In genomic region chr19:1110809-1111640, GRCh38 we compare ENCODE assay signal across 19 cellular contexts. TPM values are rescaled to one million over a fixed set of nuclear protein-coding genes. Genes with fewer than 3 reads are reported as not detected.
DNase-seq lines count a peak whose midpoint lies in the region; ATAC-seq, FAIRE-seq and TF ChIP-seq lines count a peak whose summit lies in the region.
"Had no signal": no experiment of that assay in that cellular context is flagged by ENCODE, and none has a peak within 500 bp of the region (broad histone marks: within the 10 kb centered on the region; RNA-seq: fewer than 3 reads in every experiment).

No MANE protein-coding gene starts in this region.

- H3K36me3 Mint-ChIP-seq in CD8-positive, alpha-beta memory T cell = peaks cover 0 to 38% (median 0%) of the 10 kb centered on the region in 3 donors
- H3K36me3 Mint-ChIP-seq: immature natural killer cell, neural progenitor cell had no signal

- H3K4me2 ChIP-seq in HCT116 (ENCODE audit: low read length) (no peak overlapping the region), K562 (ENCODE audit: insufficient read depth, low read length) (no peak overlapping the region)
- H3K4me2 ChIP-seq: neural progenitor cell had no signal

- H3K9me1 ChIP-seq in K562 (ENCODE audit: control insufficient read depth, insufficient read depth, low read length) = no peaks in the 10 kb centered on the region

- H3K4me3 Mint-ChIP-seq in CD8-positive, alpha-beta memory T cell = no peak overlapping the region
- H3K4me3 Mint-ChIP-seq: activated CD8-positive, alpha-beta T cell treated with anti-CD3 and anti-CD28 coated beads, Interleukin-2, amount 10 ng/mL, durations not matched to agents 7 days and 5 days; activated T-helper 17 cell treated with anti-CD3 and anti-CD28 coated beads, Interleukin-2, amount 50 U/mL, for 72 hours; immature natural killer cell; memory B cell; neural progenitor cell had no signal

- in situ Hi-C loops in K562 (cut with MboI) = no loop called here

- BruUV-seq in HCT116 (replicated peaks; lab: Mats Ljungman, UMichigan) (no TSS peak), K562 (replicated peaks; lab: Mats Ljungman, UMichigan) (no TSS peak)

- FAIRE-seq in K562 (lab: Jason Lieb, UNC) = no peak
- FAIRE-seq: small intestine had no signal

- no peak overlapping the region for H3K9ac ChIP-seq in HCT116 (ENCODE audit: low read length)
- peak overlapping the region in 1 of 2 experiments; percentile 6; a peak in 1 of 4 replicates for H3K9ac ChIP-seq in K562 (ENCODE audit: insufficient read depth in 1 of 2, low read depth in 2 of 2, low read length in 2 of 2)
- H3K9ac ChIP-seq: neural progenitor cell had no signal

- no peaks in the 10 kb centered on the region for H3K27me3 Mint-ChIP-seq in CD8-positive, alpha-beta memory T cell
- H3K27me3 Mint-ChIP-seq: activated T-helper 17 cell treated with anti-CD3 and anti-CD28 coated beads, Interleukin-2, amount 50 U/mL, for 72 hours; memory B cell had no signal

- no peak for TF ChIP-seq EP300 in K562 (IDR thresholded peaks at IDR 0.05; ENCODE audit: low read length)

- H3K9me3 ChIP-seq in AG04450 (ENCODE audit: control insufficient read depth, insufficient read depth, low read length) (peaks cover 19% of the 10 kb centered on the region; the same call in 1 of the 2 replicates), HCT116 (ENCODE audit: control insufficient read depth in 1 of 2, insufficient read depth in 1 of 2, low read depth in 1 of 2, low read length in 2 of 2) (no peaks in the 10 kb centered on the region), K562 (replicated peaks; ENCODE audit: control insufficient read depth, insufficient read depth, low read depth, low read length) (no peaks in the 10 kb centered on the region), prostate gland (no peaks in the 10 kb centered on the region)
- H3K9me3 ChIP-seq in CD8-positive, alpha-beta memory T cell (ENCODE audit: low read length) = no peaks in the 10 kb centered on the region

- RAD21 ChIA-PET in HCT116 (lab: Charles Lee; ENCODE audit: low non-redundant PET in 1 of 2, low total read pairs in 2 of 2, uncharacterized antibody in 2 of 2, unreplicated experiment in 2 of 2) = no interaction called here

- ATAC-seq in HCT116 = no peak
- ATAC-seq in K562 = no peak
- ATAC-seq in GM18505 (IDR thresholded peaks at IDR 0.05; ENCODE audit: unreplicated experiment) = no peak
- ATAC-seq: activated CD8-positive, alpha-beta T cell treated with anti-CD3 and anti-CD28 coated beads, Interleukin-2, amount 10 ng/mL, durations not matched to agents 7 days and 5 days; activated T-helper 17 cell treated with anti-CD3 and anti-CD28 coated beads, Interleukin-2, amount 50 U/mL, for 72 hours had no signal

- DNase-seq in AG04450 (ENCODE audit: low read depth, low spot score) (no peak), HCT116 (ENCODE audit: low read depth, low spot score) (no peak), K562 (ENCODE audit: extremely low read depth in 1 of 4, low spot score in 3 of 4) (no peak), prostate gland (ENCODE audit: low spot score) (no peak), posterior cingulate gyrus (no peak), mucosa of gallbladder (ENCODE audit: low spot score) (no peak)
- DNase-seq in CD8-positive, alpha-beta memory T cell = no peak
- DNase-seq: activated CD8-positive, alpha-beta T cell treated with anti-CD3 and anti-CD28 coated beads, Interleukin-2, amount 10 ng/mL, durations not matched to agents 7 days and 5 days; DND-41; immature natural killer cell; Kasumi-1; NCI-H1694 treated with DMSO at 0.1 percent for 48 hours; NCI-H510A; small intestine; stimulated activated naive CD4-positive, alpha-beta T cell treated with Interleukin-2 at 50 U/mL for 16 hours had no signal

- H3K9me3 Mint-ChIP-seq in CD8-positive, alpha-beta memory T cell = no peaks in the 10 kb centered on the region
- H3K9me3 Mint-ChIP-seq: activated T-helper 17 cell treated with anti-CD3 and anti-CD28 coated beads, Interleukin-2, amount 50 U/mL, for 72 hours; immature natural killer cell; memory B cell; neural progenitor cell had no signal

- H3K4me1 Mint-ChIP-seq in CD8-positive, alpha-beta memory T cell = peaks cover 1 to 8% (median 2%) of the 10 kb centered on the region in 3 donors
- H3K4me1 Mint-ChIP-seq: activated T-helper 17 cell treated with anti-CD3 and anti-CD28 coated beads, Interleukin-2, amount 50 U/mL, for 72 hours; neural progenitor cell had no signal

- H3K79me2 ChIP-seq in HCT116 (ENCODE audit: insufficient read depth, low read length) = peaks cover 9% of the 10 kb centered on the region; the same call in 1 of the 2 replicates
- peaks cover 7% of the 10 kb centered on the region; the same call in 2 of the 3 replicates for H3K79me2 ChIP-seq in K562 (ENCODE audit: control insufficient read depth, insufficient read depth, low read length)

- 86% methylated on average over 14 of the region's 18 CpGs for WGBS in K562 (ENCODE audit: insufficient coverage, low coverage, missing lambda C conversion rate)
- 79% methylated on average over 18 of the region's 18 CpGs for WGBS in prostate gland

- H3K27me3 ChIP-seq in AG04450 (ENCODE audit: control insufficient read depth, insufficient read depth, low read length) (no peaks in the 10 kb centered on the region), HCT116 (ENCODE audit: insufficient read depth, low read length) (no peaks in the 10 kb centered on the region), K562 (ENCODE audit: control insufficient read depth in 2 of 2, insufficient read depth in 2 of 2, low read length in 2 of 2) (no peaks in the 10 kb centered on the region), prostate gland (replicated peaks; ENCODE audit: insufficient read depth) (no peaks in the 10 kb centered on the region)
- no peaks in the 10 kb centered on the region for H3K27me3 ChIP-seq in CD8-positive, alpha-beta memory T cell (ENCODE audit: insufficient read depth, low read length, poor library complexity, severe bottlenecking)
- H3K27me3 ChIP-seq: neural progenitor cell had no signal

- no peak for TF ChIP-seq POLR2A in HCT116 (IDR thresholded peaks at IDR 0.05; ENCODE audit: borderline replicate concordance, extremely low read depth, insufficient read depth, insufficient read length)
- no peak for TF ChIP-seq POLR2A in K562 (conservative IDR thresholded peaks at IDR 0.05)
- no peak for TF ChIP-seq POLR2A in prostate gland (IDR thresholded peaks at IDR 0.05)
- no peak for TF ChIP-seq POLR2A in GM18505 (IDR thresholded peaks at IDR 0.05; ENCODE audit: borderline replicate concordance, extremely low read depth, insufficient read depth, insufficient read length)

- intact Hi-C loops in HCT116 (cut with micrococcal nuclease) (loop anchor here (5.0 kb wide), 1 partner anchor 81 kb away; no protein-coding TSS in a partner anchor), K562 (cut with micrococcal nuclease) (loop anchor here (5.0 kb wide), 1 partner anchor 81 kb away; no protein-coding TSS in a partner anchor), prostate gland (cut with DNase I) (loop anchor here (5.0 kb wide), 1 partner anchor 81 kb away; no protein-coding TSS in a partner anchor), posterior cingulate gyrus (cut with DNase I) (loop anchor here (5.0 kb wide), 2 partner anchors 81 to 126 kb away; partner anchors contain the start of gene CBARP)

- H3K27ac ChIP-seq in AG04450 (ENCODE audit: low read depth, low read length) = peak overlapping the region; percentile 31
- H3K27ac ChIP-seq in HCT116 (ENCODE audit: low read depth, low read length) = peak overlapping the region; percentile 38; the same call in 1 of the 2 replicates
- H3K27ac ChIP-seq in K562 (ENCODE audit: extremely low read depth, low read depth, low read length) = no peak overlapping the region
- peak overlapping the region; percentile 87 for H3K27ac ChIP-seq in prostate gland
- H3K27ac ChIP-seq in CD8-positive, alpha-beta memory T cell (ENCODE audit: low read depth, low read length) = no peak overlapping the region
- H3K27ac ChIP-seq: neural progenitor cell had no signal

- POLR2A ChIA-PET in AG04450 (lab: Yijun Ruan, JAX) (interaction anchor here (0.6 kb wide), 2 partner anchors 74 to 607 kb away, joined by 3 to 7 read pairs; no protein-coding TSS in a partner anchor), HCT116 (lab: Charles Lee) (interaction anchor here (1.1 kb wide), 1 partner anchor 158 kb away, joined by 3 read pairs; the partner anchor contains the start of gene CIRBP), K562 (lab: Yijun Ruan, JAX) (interaction anchor here (0.7 to 1.0 kb wide), 3 partner anchors 20 to 110 kb away, joined by 4 to 5 read pairs (median 4); no protein-coding TSS in a partner anchor)
- POLR2A ChIA-PET in CD8-positive, alpha-beta memory T cell (lab: Charles Lee) = interaction anchor here (0.5 to 0.6 kb wide), 3 partner anchors 12 to 567 kb away, joined by 3 to 4 read pairs (median 3); no protein-coding TSS in a partner anchor

- H2AFZ ChIP-seq in HCT116 (ENCODE audit: low read depth, low read length, poor library complexity, severe bottlenecking) (no peak overlapping the region), K562 (ENCODE audit: low read depth, low read length) (no peak overlapping the region)
- H2AFZ ChIP-seq: neural progenitor cell had no signal

- no peak for TF ChIP-seq CTCF in AG04450 (IDR thresholded peaks at IDR 0.05; ENCODE audit: low read depth, low read length)
- TF ChIP-seq CTCF in HCT116 (IDR thresholded peaks at IDR 0.05 in 2 of 3, conservative IDR thresholded peaks at IDR 0.05 in 1 of 3; ENCODE audit: borderline replicate concordance in 1 of 3, insufficient read depth in 1 of 3, low read depth in 2 of 3, low read length in 2 of 3) = no peak
- no peak for TF ChIP-seq CTCF in K562 (IDR thresholded peaks at IDR 0.05 in 2 of 3, conservative IDR thresholded peaks at IDR 0.05 in 1 of 3; ENCODE audit: insufficient read depth in 2 of 3, low read depth in 1 of 3, low read length in 3 of 3)
- no peak for TF ChIP-seq CTCF in prostate gland (IDR thresholded peaks at IDR 0.05)

- no peak overlapping the region for H3K4me3 ChIP-seq in AG04450 (ENCODE audit: low read depth, low read length)
- H3K4me3 ChIP-seq in HCT116 (replicated peaks in 1 of 2; ENCODE audit: low read depth in 1 of 2, low read length in 2 of 2) = no peak overlapping the region
- no peak overlapping the region for H3K4me3 ChIP-seq in K562
- no peak overlapping the region for H3K4me3 ChIP-seq in prostate gland
- H3K4me3 ChIP-seq in CD8-positive, alpha-beta memory T cell (ENCODE audit: low read length) = no peak overlapping the region
- H3K4me3 ChIP-seq: neural progenitor cell had no signal

- H3K9me2 ChIP-seq in HCT116 (ENCODE audit: insufficient read depth) = no peaks in the 10 kb centered on the region

- peaks cover 4 to 22% of the 10 kb centered on the region in 2 experiments; a peak in 3 of 4 replicates for H3K36me3 ChIP-seq in HCT116 (ENCODE audit: control insufficient read depth in 1 of 2, insufficient read depth in 2 of 2, low read length in 2 of 2)
- H3K36me3 ChIP-seq in K562 (ENCODE audit: control insufficient read depth, insufficient read depth, low read length) = peaks cover 70% of the 10 kb centered on the region; the same call in 2 of the 3 replicates
- peaks cover 5 to 40% of the 10 kb centered on the region in 2 donors for H3K36me3 ChIP-seq in prostate gland
- H3K36me3 ChIP-seq in CD8-positive, alpha-beta memory T cell (ENCODE audit: insufficient read depth, low read length) = peaks cover 8% of the 10 kb centered on the region
- H3K36me3 ChIP-seq: neural progenitor cell had no signal

- H3K27ac Mint-ChIP-seq in CD8-positive, alpha-beta memory T cell = peak overlapping the region in 2 of 8 donors; percentile 29 to 36
- H3K27ac Mint-ChIP-seq: activated CD8-positive, alpha-beta T cell treated with anti-CD3 and anti-CD28 coated beads, Interleukin-2, amount 10 ng/mL, durations not matched to agents 7 days and 5 days; activated T-helper 17 cell treated with anti-CD3 and anti-CD28 coated beads, Interleukin-2, amount 50 U/mL, for 72 hours; immature natural killer cell; memory B cell; neural progenitor cell had no signal

- H3K4me1 ChIP-seq in HCT116 (ENCODE audit: control insufficient read depth in 1 of 2, insufficient read depth in 2 of 2, low read length in 2 of 2) = peaks cover 16 to 42% of the 10 kb centered on the region in 2 experiments
- H3K4me1 ChIP-seq in K562 (replicated peaks in 1 of 2; ENCODE audit: control insufficient read depth in 2 of 2, insufficient read depth in 2 of 2, low read length in 2 of 2) = peaks cover 9 to 85% of the 10 kb centered on the region in 2 experiments
- peaks cover 14% of the 10 kb centered on the region for H3K4me1 ChIP-seq in prostate gland (replicated peaks)
- H3K4me1 ChIP-seq in CD8-positive, alpha-beta memory T cell (ENCODE audit: insufficient read depth, low read length) = peaks cover 6% of the 10 kb centered on the region

- H4K20me1 ChIP-seq in HCT116 (ENCODE audit: insufficient read depth) (no peaks in the 10 kb centered on the region), K562 (replicated peaks; ENCODE audit: control insufficient read depth, insufficient read depth, low read length) (no peaks in the 10 kb centered on the region)

- no peak for TF ChIP-seq RAD21 in HCT116 (IDR thresholded peaks at IDR 0.05; ENCODE audit: low read depth)
- TF ChIP-seq RAD21 in K562 (CRISPR knock-in tag; conservative IDR thresholded peaks at IDR 0.05 in 1 of 2, IDR thresholded peaks at IDR 0.05 in 1 of 2) = no peak

- CTCF ChIA-PET in AG04450 (lab: Charles Lee) = interaction anchor here (3.6 kb wide), 1 partner anchor 82 kb away, joined by 52 read pairs; no protein-coding TSS in a partner anchor
- CTCF ChIA-PET in HCT116 (lab: Charles Lee) = interaction anchor here (0.8 kb wide), 1 partner anchor 83 kb away, joined by 4 read pairs; no protein-coding TSS in a partner anchor
- CTCF ChIA-PET in K562 (lab: Yijun Ruan, JAX; ENCODE audit: low intra/inter-chr PET ratio) = interaction anchor here (3.8 kb wide), 1 partner anchor 129 kb away, joined by 21 read pairs; the partner anchor contains the start of gene ATP5F1D
- CTCF ChIA-PET in CD8-positive, alpha-beta memory T cell (lab: Charles Lee) = interaction anchor here (3.7 kb wide), 1 partner anchor 82 kb away, joined by 50 read pairs; no protein-coding TSS in a partner anchor

RNA-seq across cellular contexts. Expression of gene GPX4, which starts 7.2 kb away (rescaled TPM):
- 627 and 865 TPM in 2 replicates for polyA plus RNA-seq in AG04450 (2011; rRNA removed)
- polyA minus RNA-seq in AG04450 (2011; rRNA and poly(A)+ RNA removed) = 393 and 553 TPM in 2 replicates
- 481 TPM for total RNA-seq in HCT116 (2021; ENCODE audit: unreplicated experiment)
- 810 and 823 TPM in 2 replicates for polyA plus RNA-seq in HCT116 (2012)
- 61.5 and 154 TPM in 2 replicates for total RNA-seq in K562 (2011; cell fraction: chromatin; rRNA removed; ENCODE audit: low replicate concordance)
- 171 and 189 TPM in 2 replicates for total RNA-seq in K562 (2011; cell fraction: nucleolus; rRNA removed)
- total RNA-seq in K562 (2011; cell fraction: nucleoplasm; rRNA removed) = 129 and 161 TPM in 2 replicates
- 639 and 643 TPM in 2 replicates for total RNA-seq in K562 (2014; rRNA removed)
- 131 and 209 TPM in 2 replicates for total RNA-seq in K562 (2014; rRNA removed; fragmentation: Illumina TruSeq; extraction: Trizol)
- 349 and 395 TPM in 2 replicates for total RNA-seq in K562 (2015; rRNA removed; fragmentation: Illumina TruSeq; extraction: Trizol)
- total RNA-seq in K562 (2021) = 383 and 392 TPM in 2 replicates
- 223 and 286 TPM in 2 replicates for polyA plus RNA-seq in K562 (2011; rRNA removed)
- polyA plus RNA-seq in K562 (2011; cell fraction: cytosol; rRNA removed) = 531 and 777 TPM in 2 replicates
- polyA plus RNA-seq in K562 (2011; cell fraction: nucleus; rRNA removed) = 389 and 485 TPM in 2 replicates
- 659 and 746 TPM in 2 replicates for polyA plus RNA-seq in K562 (2012)
- polyA plus RNA-seq in K562 (2014; fragmentation: Illumina TruSeq; extraction: Trizol) = 434 and 536 TPM in 2 replicates
- polyA plus RNA-seq in K562 (2014; fragmentation: Nextera tagmentation; extraction: Ambion mirVana) = 100 to 1,000 TPM in 1 of 2 experiments, 10 to 100 TPM in 1; 61.4 to 125 TPM
- polyA plus RNA-seq in K562 (2014; rRNA removed) = 661 and 856 TPM in 2 replicates
- 117 and 134 TPM in 2 replicates for polyA minus RNA-seq in K562 (2011; rRNA and poly(A)+ RNA removed)
- polyA minus RNA-seq in K562 (2011; cell fraction: cytosol; rRNA and poly(A)+ RNA removed) = 191 and 300 TPM in 2 replicates
- 54.3 and 64.1 TPM in 2 replicates for polyA minus RNA-seq in K562 (2011; cell fraction: nucleus; rRNA and poly(A)+ RNA removed)
- total RNA-seq in prostate gland = 100 to 1,000 TPM; 577 to 627 TPM
- total RNA-seq in CD8-positive, alpha-beta memory T cell = 100 to 1,000 TPM; 222 TPM
- 373 TPM for polyA plus RNA-seq in CD8-positive, alpha-beta memory T cell
- total RNA-seq in mucosa of gallbladder = 294 TPM

RNA-seq across cellular contexts. Expression of gene POLR2E, which starts 15.8 kb away (rescaled TPM):
- polyA plus RNA-seq in AG04450 (2011; rRNA removed) (140 and 172 TPM in 2 replicates), K562 (2011; rRNA removed) (244 and 334 TPM in 2 replicates), K562 (2014; fragmentation: Illumina TruSeq; extraction: Trizol) (267 and 448 TPM in 2 replicates), K562 (2014; fragmentation: Nextera tagmentation; extraction: Ambion mirVana) (10 to 100 TPM in 1 of 2 experiments, 1 to 10 TPM in 1; 3.4 to 32.5 TPM), K562 (2014; rRNA removed) (413 and 438 TPM in 2 replicates)
- polyA minus RNA-seq in AG04450 (2011; rRNA and poly(A)+ RNA removed) = 200 and 274 TPM in 2 replicates
- total RNA-seq in HCT116 (2021; ENCODE audit: unreplicated experiment) (281 TPM), K562 (2014; rRNA removed) (297 and 441 TPM in 2 replicates), K562 (2014; rRNA removed; fragmentation: Illumina TruSeq; extraction: Trizol) (40.2 and 78.0 TPM in 2 replicates), K562 (2015; rRNA removed; fragmentation: Illumina TruSeq; extraction: Trizol) (141 and 144 TPM in 2 replicates), K562 (2021) (328 and 351 TPM in 2 replicates), prostate gland (100 to 1,000 TPM; 152 to 169 TPM), mucosa of gallbladder (137 TPM)
- 280 and 302 TPM in 2 replicates for polyA plus RNA-seq in HCT116 (2012)
- total RNA-seq in K562 (2011; cell fraction: chromatin; rRNA removed; ENCODE audit: low replicate concordance) = 38.2 and 129 TPM in 2 replicates
- total RNA-seq in K562 (2011; cell fraction: nucleolus; rRNA removed) = 126 and 135 TPM in 2 replicates
- 74.1 and 78.7 TPM in 2 replicates for total RNA-seq in K562 (2011; cell fraction: nucleoplasm; rRNA removed)
- polyA plus RNA-seq in K562 (2011; cell fraction: cytosol; rRNA removed) = 305 and 616 TPM in 2 replicates
- 112 and 143 TPM in 2 replicates for polyA plus RNA-seq in K562 (2011; cell fraction: nucleus; rRNA removed)
- polyA plus RNA-seq in K562 (2012) = 291 and 445 TPM in 2 replicates
- 36.0 and 77.6 TPM in 2 replicates for polyA minus RNA-seq in K562 (2011; rRNA and poly(A)+ RNA removed)
- polyA minus RNA-seq in K562 (2011; cell fraction: cytosol; rRNA and poly(A)+ RNA removed) = 127 and 173 TPM in 2 replicates
- 45.4 and 50.5 TPM in 2 replicates for polyA minus RNA-seq in K562 (2011; cell fraction: nucleus; rRNA and poly(A)+ RNA removed)
- 100 to 1,000 TPM; 270 to 278 TPM for total RNA-seq in CD8-positive, alpha-beta memory T cell
- 249 TPM for polyA plus RNA-seq in CD8-positive, alpha-beta memory T cell

RNA-seq across cellular contexts. Expression of gene ARHGAP45, which starts 44.1 kb away (rescaled TPM):
- polyA plus RNA-seq in AG04450 (2011; rRNA removed) = 0.36 and 0.60 TPM in 2 replicates
- polyA minus RNA-seq in AG04450 (2011; rRNA and poly(A)+ RNA removed) = 0.52 and 1.1 TPM in 2 replicates
- total RNA-seq in HCT116 (2021; ENCODE audit: unreplicated experiment) = 30.4 TPM
- 26.5 and 29.8 TPM in 2 replicates for polyA plus RNA-seq in HCT116 (2012)
- 25.6 and 81.0 TPM in 2 replicates for total RNA-seq in K562 (2011; cell fraction: chromatin; rRNA removed; ENCODE audit: low replicate concordance)
- 39.0 and 49.5 TPM in 2 replicates for total RNA-seq in K562 (2011; cell fraction: nucleolus; rRNA removed)
- total RNA-seq in K562 (2011; cell fraction: nucleoplasm; rRNA removed) = 22.7 and 24.1 TPM in 2 replicates
- 22.1 and 31.1 TPM in 2 replicates for total RNA-seq in K562 (2014; rRNA removed)
- 1.0 and 1.8 TPM in 2 replicates for total RNA-seq in K562 (2014; rRNA removed; fragmentation: Illumina TruSeq; extraction: Trizol)
- 4.2 and 6.0 TPM in 2 replicates for total RNA-seq in K562 (2015; rRNA removed; fragmentation: Illumina TruSeq; extraction: Trizol)
- 18.0 and 19.9 TPM in 2 replicates for total RNA-seq in K562 (2021)
- polyA plus RNA-seq in K562 (2011; rRNA removed) = 4.4 and 7.6 TPM in 2 replicates
- polyA plus RNA-seq in K562 (2011; cell fraction: cytosol; rRNA removed) = 5.6 and 12.6 TPM in 2 replicates
- polyA plus RNA-seq in K562 (2011; cell fraction: nucleus; rRNA removed) = 17.8 and 38.7 TPM in 2 replicates
- 15.0 and 15.2 TPM in 2 replicates for polyA plus RNA-seq in K562 (2012)
- polyA plus RNA-seq in K562 (2014; fragmentation: Illumina TruSeq; extraction: Trizol) = 1.9 and 6.9 TPM in 2 replicates
- polyA plus RNA-seq in K562 (2014; fragmentation: Nextera tagmentation; extraction: Ambion mirVana) = under 1 TPM; 0.08 to 0.63 TPM
- polyA plus RNA-seq in K562 (2014; rRNA removed) = 16.3 and 20.2 TPM in 2 replicates
- polyA minus RNA-seq in K562 (2011; rRNA and poly(A)+ RNA removed) = 1.7 and 2.0 TPM in 2 replicates
- 6.2 and 8.5 TPM in 2 replicates for polyA minus RNA-seq in K562 (2011; cell fraction: cytosol; rRNA and poly(A)+ RNA removed)
- 5.5 and 6.6 TPM in 2 replicates for polyA minus RNA-seq in K562 (2011; cell fraction: nucleus; rRNA and poly(A)+ RNA removed)
- total RNA-seq in prostate gland = 10 to 100 TPM in 1 of 2 donors, 1 to 10 TPM in 1; 8.9 to 26.2 TPM
- 100 to 1,000 TPM; 212 to 220 TPM for total RNA-seq in CD8-positive, alpha-beta memory T cell
- polyA plus RNA-seq in CD8-positive, alpha-beta memory T cell = 478 TPM
- total RNA-seq in mucosa of gallbladder = 42.4 TPM

Comparison
In these comparisons a context has a peak if more than half of its experiments do, and no peak if none do; other contexts are left out.
1. H3K27ac ChIP-seq: peak in AG04450 (single experiment), HCT116 (single experiment) and prostate gland (2 of 2); none in K562 (single experiment) and CD8-positive, alpha-beta memory T cell (single experiment).